In the genomic region with DNA sequence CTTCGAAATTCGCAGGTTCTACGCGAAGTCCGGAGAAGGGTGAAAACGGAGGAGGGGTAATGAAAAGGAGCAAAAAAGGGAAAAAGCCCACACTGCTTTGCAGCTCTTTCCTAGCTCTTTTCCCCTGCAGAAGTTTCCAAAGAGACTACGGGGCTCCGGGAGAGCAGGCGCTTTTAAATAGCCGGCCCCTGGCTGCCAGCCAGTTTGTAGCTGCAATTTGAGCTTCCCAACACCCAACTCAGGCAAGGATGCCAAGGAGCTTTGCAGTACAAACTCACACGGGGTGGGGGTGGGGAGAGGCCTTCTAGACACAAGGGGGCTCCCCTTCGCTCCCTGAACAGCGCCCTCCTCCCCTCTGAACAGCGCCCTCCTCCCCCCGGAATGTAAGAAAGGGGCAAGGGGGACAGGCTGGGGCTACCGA, we compare ENCODE assay signal across 8 cellular contexts. TPM values are rescaled to one million over a fixed set of nuclear protein-coding genes. Genes with fewer than 3 reads are reported as not detected.
DNase-seq lines count a peak whose midpoint lies in the region; ATAC-seq and TF ChIP-seq lines count a peak whose summit lies in the region.

Gene IGFBP5, minus strand, starts transcription at position 149 of the 421 bp plus-strand sequence. CDS start 774 bp downstream, outside the sequence.

- H3K4me1 ChIP-seq in Caco-2 (peaks cover 6% of the 10 kb centered on the region; the same call in 1 of the 2 replicates), heart left ventricle (peaks cover 0 to 62% (median 33%) of the 10 kb centered on the region in 12 donors)

- H3K27ac Mint-ChIP-seq in Caco-2 (ENCODE audit: unreplicated experiment) (no peak within 1 kb of the TSS), osteocyte (ENCODE audit: unreplicated experiment) (peak within 1 kb of the TSS; percentile 84)

- H3K27me3 Mint-ChIP-seq in Caco-2 (ENCODE audit: insufficient read depth, unreplicated experiment) (peaks cover 24% of the 10 kb centered on the region), osteocyte (ENCODE audit: unreplicated experiment) (no peaks in the 10 kb centered on the region)

- H3K9me3 ChIP-seq in Caco-2, result no peaks in the 10 kb centered on the region
- no peaks in the 10 kb centered on the region for H3K9me3 ChIP-seq in heart left ventricle

- H3K9me3 Mint-ChIP-seq in Caco-2 (ENCODE audit: unreplicated experiment), result no peaks in the 10 kb centered on the region
- H3K9me3 Mint-ChIP-seq in osteocyte (ENCODE audit: unreplicated experiment), result no peaks in the 10 kb centered on the region

- H3K4me1 Mint-ChIP-seq in Caco-2 (ENCODE audit: low read depth, unreplicated experiment) (peaks cover 27% of the 10 kb centered on the region), osteocyte (ENCODE audit: unreplicated experiment) (peaks cover 47% of the 10 kb centered on the region)

- peak within 1 kb of the TSS; percentile 59 to 93 (median 88) for H3K27ac ChIP-seq in heart left ventricle

- H3K4me3 Mint-ChIP-seq in Caco-2 (ENCODE audit: unreplicated experiment), result peak within 1 kb of the TSS; percentile 79
- peak within 1 kb of the TSS; percentile 93 for H3K4me3 Mint-ChIP-seq in osteocyte (ENCODE audit: unreplicated experiment)

- BruUV-seq in Caco-2 (replicated peaks; lab: Mats Ljungman, UMichigan), result no TSS peak

- intact Hi-C loops in Caco-2 (cut with micrococcal nuclease; ENCODE audit: unreplicated experiment), result loop anchor here (5.0 to 10.0 kb wide), 3 partner anchors 287 to 802 kb away; no protein-coding TSS in a partner anchor
- intact Hi-C loops in heart left ventricle (cut with DNase I), result loop anchor here in 9 of 10 donors (5.0 to 10.0 kb wide), 18 partner anchors 72 to 1017 kb away; no protein-coding TSS in a partner anchor

- TF ChIP-seq CTCF in Caco-2 (IDR thresholded peaks at IDR 0.05; ENCODE audit: insufficient read depth in 1 of 2, low read depth in 1 of 2, low read length in 1 of 2, severe bottlenecking in 1 of 2, unreplicated experiment in 1 of 2), result no peak
- peak in 3 of 12 donors; percentile 11 to 42 (median 23) for TF ChIP-seq CTCF in heart left ventricle (IDR thresholded peaks at IDR 0.05)
- peak; percentile 13 for TF ChIP-seq CTCF in osteocyte (IDR thresholded peaks at IDR 0.05)

- H3K27me3 ChIP-seq in Caco-2 (replicated peaks; ENCODE audit: control insufficient read depth, insufficient read depth, low read length) (no peaks in the 10 kb centered on the region; the same call in 1 of the 2 replicates), heart left ventricle (peaks cover 0 to 55% (median 0%) of the 10 kb centered on the region in 9 donors)

- no peaks in the 10 kb centered on the region for H3K36me3 Mint-ChIP-seq in Caco-2 (ENCODE audit: insufficient read depth, unreplicated experiment)
- peaks cover 6% of the 10 kb centered on the region for H3K36me3 Mint-ChIP-seq in osteocyte (ENCODE audit: unreplicated experiment)

- H3K4me3 ChIP-seq in Caco-2 (ENCODE audit: low read depth, low read length) (peak within 1 kb of the TSS; percentile 19; the same call in 1 of the 2 replicates), heart left ventricle (peak within 1 kb of the TSS; percentile 53 to 80 (median 63))

- H3K36me3 ChIP-seq in Caco-2 (ENCODE audit: control insufficient read depth, insufficient read depth, low read length) (no peaks in the 10 kb centered on the region), heart left ventricle (no peaks in the 10 kb centered on the region)

- CTCF ChIA-PET in Caco-2 (lab: Charles Lee), result interaction anchor here (0.6 to 0.7 kb wide), 5 partner anchors 13 to 257 kb away, joined by 3 to 6 read pairs (median 4); no protein-coding TSS in a partner anchor

- POLR2A ChIA-PET in Caco-2 (lab: Charles Lee), result no interaction called here

- DNase-seq in Caco-2 (no peak), NCI-H187 (lab: John Stamatoyannopoulos, UW) (peak; percentile 54 to 74), amniotic stem cell (lab: John Stamatoyannopoulos, UW) (peak; percentile 65), heart left ventricle (peak; percentile 89 to 94 (median 92)), osteocyte (ENCODE audit: extremely low spot score, unreplicated experiment) (peak; percentile 94)

- 8 to 17% (median 12%) methylated on average over 15 to 16 of the region's 16 CpGs for WGBS in heart left ventricle, 4 donors

- peak in 1 of 2 donors; percentile 63 for TF ChIP-seq POLR2A in heart left ventricle (IDR thresholded peaks at IDR 0.05)

- ATAC-seq in heart left ventricle, result peak; percentile 9 to 48 (median 33)
- ATAC-seq in HG03108 (IDR thresholded peaks at IDR 0.05; ENCODE audit: unreplicated experiment), result no peak
- no peak for ATAC-seq in GM19351 (IDR thresholded peaks at IDR 0.05; ENCODE audit: unreplicated experiment)
- no peak for ATAC-seq in GM21825 (IDR thresholded peaks at IDR 0.05; ENCODE audit: unreplicated experiment)

RNA-seq across cellular contexts. Expression of gene IGFBP5, which starts in this region (rescaled TPM):
- total RNA-seq in Caco-2 (2022) (0.20 TPM in 1 of 2 replicates, not detected in the other), heart left ventricle (100 to 1,000 TPM in 8 of 9 donors, 10 to 100 TPM in 1; 83.1 to 441 (median 157) TPM), osteocyte (1,145 and 1,383 TPM in 2 replicates)
- polyA plus RNA-seq in heart left ventricle, result 100 to 1,000 TPM in 1 of 2 donors, 10 to 100 TPM in 1; 58.2 to 108 TPM

Comparison
In these comparisons a context has a peak if more than half of its experiments do, and no peak if none do; other contexts are left out.
1. RNA of gene IGFBP5 (total RNA-seq): 1,145 to 1,383 TPM in osteocyte and 83.1 to 441 TPM in heart left ventricle; 0.20 TPM in Caco-2; every median in the first group is over 10 times any median in the second.
2. DNase-seq: peak in NCI-H187 (2 of 2), amniotic stem cell (single experiment), heart left ventricle (5 of 5) and osteocyte (single experiment); none in Caco-2 (0 of 2).
3. ATAC-seq: peak in heart left ventricle (4 of 4); none in HG03108 (single experiment), GM19351 (single experiment) and GM21825 (single experiment).